18 cellular contexts compared by ENCODE assay signal in the genomic region with DNA sequence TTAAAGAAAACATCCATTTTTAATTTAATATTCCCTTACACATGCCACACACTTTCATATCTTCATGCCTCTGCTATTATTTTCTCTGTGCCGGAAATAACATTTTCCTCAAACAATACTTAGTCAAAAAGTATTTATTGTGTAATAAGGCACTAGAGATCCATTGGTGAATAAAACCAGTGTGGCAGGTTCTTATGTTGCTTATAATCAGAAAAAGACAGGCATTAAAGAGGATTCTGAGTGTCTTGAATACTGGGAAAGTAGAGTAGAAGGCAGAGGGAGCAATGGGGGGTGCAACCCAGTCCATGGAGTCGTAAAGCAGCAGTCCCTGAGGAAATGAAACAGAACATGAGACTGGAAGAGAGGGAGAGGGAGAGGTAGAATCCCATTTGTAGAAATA. TPM values are rescaled to one million over a fixed set of nuclear protein-coding genes. Genes with fewer than 3 reads are reported as not detected.
A peak's percentile ranks its signal among the peaks of the same experiment; 100 is the strongest.
DNase-seq lines count a peak whose midpoint lies in the region; ATAC-seq and TF ChIP-seq lines count a peak whose summit lies in the region.
"Had no signal": no experiment of that assay in that cellular context is flagged by ENCODE, and none has a peak within 500 bp of the region (broad histone marks: within the 10 kb centered on the region; RNA-seq: fewer than 3 reads in every experiment).

No MANE protein-coding gene starts in this region.

- H3K36me3 ChIP-seq in Panc1 (ENCODE audit: control insufficient read depth, insufficient read depth, low read length), result no peaks in the 10 kb centered on the region
- H3K36me3 ChIP-seq in prostate gland, result no peaks in the 10 kb centered on the region
- H3K36me3 ChIP-seq: cardiac muscle cell had no signal

- CTCF ChIA-PET in Panc1 (lab: Charles Lee), result interaction anchor here (0.6 kb wide), 1 partner anchor 153 kb away, joined by 3 read pairs; no protein-coding TSS in a partner anchor

- H3K27ac ChIP-seq in Panc1 (ENCODE audit: low read length) (peak overlapping the region; percentile 10; the same call in 1 of the 2 replicates), epithelial cell of prostate (peak overlapping the region; percentile 66), prostate gland (peak overlapping the region; percentile 51 to 56)
- H3K27ac ChIP-seq: cardiac muscle cell had no signal

- TF ChIP-seq CTCF in AG10803 (conservative IDR thresholded peaks at IDR 0.05; ENCODE audit: low read length), result no peak
- TF ChIP-seq CTCF in Panc1 (IDR thresholded peaks at IDR 0.05), result no peak
- no peak for TF ChIP-seq CTCF in prostate gland (IDR thresholded peaks at IDR 0.05)

- BruUV-seq in Panc1 (replicated peaks; lab: Mats Ljungman, UMichigan), result no TSS peak

- TF ChIP-seq POLR2A in prostate gland (IDR thresholded peaks at IDR 0.05), result no peak

- ATAC-seq in Panc1 (no peak), HG03159 (IDR thresholded peaks at IDR 0.05; ENCODE audit: unreplicated experiment) (no peak)
- no peak for ATAC-seq in stimulated activated effector memory CD8-positive, alpha-beta T cell treated with anti-CD3 and anti-CD28 coated beads, Interleukin-12 subunit alpha, Interleukin-12 subunit beta, amount 100 ng/mL, for 72 hours
- ATAC-seq: natural killer cell treated with Interleukin-12 subunit alpha and Interleukin-12 subunit beta and Interleukin-15 and Interleukin-18, amount 100 ng/mL, for 72 hours had no signal

- peak; percentile 19 for DNase-seq in AG10803 (ENCODE audit: low read depth)
- no peak for DNase-seq in Panc1 (ENCODE audit: low read depth, low spot score)
- DNase-seq in epithelial cell of prostate (ENCODE audit: low read depth, low spot score), result no peak
- DNase-seq in prostate gland (ENCODE audit: low spot score), result no peak
- no peak for DNase-seq in stimulated activated effector memory CD8-positive, alpha-beta T cell treated with anti-CD3 and anti-CD28 coated beads, Interleukin-12 subunit alpha, Interleukin-12 subunit beta, amount 100 ng/mL, for 72 hours (ENCODE audit: low spot score in 2 of 2)
- no peak for DNase-seq in islet precursor cell
- no peak for DNase-seq in T-helper 2 cell treated with Interferon-gamma antibody and Interleukin-4, amounts not matched to agents 5 μg/mL and 100 μg/mL, for 36 hours (ENCODE audit: low spot score)
- DNase-seq: activated B cell treated with CpG ODN at 0.5 μM for 24 hours; activated naive CD4-positive, alpha-beta T cell; endodermal cell; KG1; NCI-H1436; OCI-M1; T-helper 1 cell had no signal

- no peak overlapping the region for H3K4me3 Mint-ChIP-seq in stimulated activated effector memory CD8-positive, alpha-beta T cell treated with anti-CD3 and anti-CD28 coated beads, Interleukin-12 subunit alpha, Interleukin-12 subunit beta, amount 100 ng/mL, for 72 hours
- no peak overlapping the region for H3K4me3 Mint-ChIP-seq in T-helper 2 cell treated with Interferon-gamma antibody and Interleukin-4, amounts not matched to agents 5 μg/mL and 100 μg/mL, for 36 hours
- H3K4me3 Mint-ChIP-seq: activated B cell treated with CpG ODN at 0.5 μM for 24 hours; endodermal cell; natural killer cell treated with Interleukin-12 subunit alpha and Interleukin-12 subunit beta and Interleukin-15 and Interleukin-18, amount 100 ng/mL, for 72 hours had no signal

- H3K27me3 Mint-ChIP-seq in T-helper 2 cell treated with Interferon-gamma antibody and Interleukin-4, amounts not matched to agents 5 μg/mL and 100 μg/mL, for 36 hours (ENCODE audit: low read depth), result no peaks in the 10 kb centered on the region

- H3K27ac Mint-ChIP-seq in stimulated activated effector memory CD8-positive, alpha-beta T cell treated with anti-CD3 and anti-CD28 coated beads, Interleukin-12 subunit alpha, Interleukin-12 subunit beta, amount 100 ng/mL, for 72 hours, result no peak overlapping the region
- H3K27ac Mint-ChIP-seq in T-helper 2 cell treated with Interferon-gamma antibody and Interleukin-4, amounts not matched to agents 5 μg/mL and 100 μg/mL, for 36 hours, result no peak overlapping the region
- H3K27ac Mint-ChIP-seq: activated B cell treated with CpG ODN at 0.5 μM for 24 hours, endodermal cell had no signal

- 28% methylated on average over 2 of the region's 2 CpGs for WGBS in prostate gland

- H3K4me1 ChIP-seq in Panc1 (ENCODE audit: control insufficient read depth, insufficient read depth, low read length) (peaks cover 11% of the 10 kb centered on the region; the same call in 1 of the 2 replicates), prostate gland (replicated peaks) (peaks cover 3% of the 10 kb centered on the region)

- no peaks in the 10 kb centered on the region for H3K36me3 Mint-ChIP-seq in stimulated activated effector memory CD8-positive, alpha-beta T cell treated with anti-CD3 and anti-CD28 coated beads, Interleukin-12 subunit alpha, Interleukin-12 subunit beta, amount 100 ng/mL, for 72 hours
- no peaks in the 10 kb centered on the region for H3K36me3 Mint-ChIP-seq in T-helper 2 cell treated with Interferon-gamma antibody and Interleukin-4, amounts not matched to agents 5 μg/mL and 100 μg/mL, for 36 hours (ENCODE audit: low read depth)

- POLR2A ChIA-PET in Panc1 (lab: Charles Lee), result no interaction called here

- intact Hi-C loops in Panc1 (cut with micrococcal nuclease; ENCODE audit: unreplicated experiment), result no loop called here
- intact Hi-C loops in prostate gland (cut with DNase I), result no loop called here

- H3K27me3 ChIP-seq in Panc1 (ENCODE audit: control insufficient read depth, insufficient read depth, low read length) (no peaks in the 10 kb centered on the region), prostate gland (replicated peaks; ENCODE audit: insufficient read depth) (no peaks in the 10 kb centered on the region)
- H3K27me3 ChIP-seq: cardiac muscle cell had no signal

- H3K4me3 ChIP-seq in AG10803 (ENCODE audit: low read length) (no peak overlapping the region), Panc1 (ENCODE audit: low read depth in 2 of 2, low read length in 2 of 2) (no peak overlapping the region), prostate gland (no peak overlapping the region)
- H3K4me3 ChIP-seq: cardiac muscle cell had no signal

- H3K9me3 ChIP-seq in Panc1 (ENCODE audit: control insufficient read depth, insufficient read depth, low read depth, low read length), result 0 out of 2 replicates have a peak, but pooled peaks cover 5% of the 10 kb centered on the region
- no peaks in the 10 kb centered on the region for H3K9me3 ChIP-seq in prostate gland

- H3K9me3 Mint-ChIP-seq in stimulated activated effector memory CD8-positive, alpha-beta T cell treated with anti-CD3 and anti-CD28 coated beads, Interleukin-12 subunit alpha, Interleukin-12 subunit beta, amount 100 ng/mL, for 72 hours, result peaks cover 5% of the 10 kb centered on the region
- no peaks in the 10 kb centered on the region for H3K9me3 Mint-ChIP-seq in T-helper 2 cell treated with Interferon-gamma antibody and Interleukin-4, amounts not matched to agents 5 μg/mL and 100 μg/mL, for 36 hours
- H3K9me3 Mint-ChIP-seq: natural killer cell treated with Interleukin-12 subunit alpha and Interleukin-12 subunit beta and Interleukin-15 and Interleukin-18, amount 100 ng/mL, for 72 hours had no signal

- in situ Hi-C loops in Panc1 (cut with HindIII; ENCODE audit: low pct_unique_long_range_greater_than_20kb, low sequenced_read_pairs), result no loop called here

- no peaks in the 10 kb centered on the region for H3K4me1 Mint-ChIP-seq in stimulated activated effector memory CD8-positive, alpha-beta T cell treated with anti-CD3 and anti-CD28 coated beads, Interleukin-12 subunit alpha, Interleukin-12 subunit beta, amount 100 ng/mL, for 72 hours
- H3K4me1 Mint-ChIP-seq in T-helper 2 cell treated with Interferon-gamma antibody and Interleukin-4, amounts not matched to agents 5 μg/mL and 100 μg/mL, for 36 hours (ENCODE audit: low read depth), result no peaks in the 10 kb centered on the region
- H3K4me1 Mint-ChIP-seq: activated B cell treated with CpG ODN at 0.5 μM for 24 hours had no signal

RNA-seq across cellular contexts. Expression of a gene that starts 37.7 kb away (rescaled TPM):
- 4.1 TPM for total RNA-seq in Panc1 (2021; ENCODE audit: unreplicated experiment)
- polyA plus RNA-seq in Panc1 (2012; ENCODE audit: insufficient read length), result 5.0 TPM
- total RNA-seq in prostate gland, result 10 to 100 TPM; 32.1 to 34.4 TPM
- total RNA-seq: NCI-H460 had no signal

Comparison
In these comparisons a context has a peak if more than half of its experiments do, and no peak if none do; other contexts are left out.
1. H3K27ac ChIP-seq: peak in every context shown above with its lines; median percentile 66 in epithelial cell of prostate; 54 in prostate gland; 10 in Panc1.